Comparison of ENCODE assay signal across 11 cellular contexts in the genomic region with DNA sequence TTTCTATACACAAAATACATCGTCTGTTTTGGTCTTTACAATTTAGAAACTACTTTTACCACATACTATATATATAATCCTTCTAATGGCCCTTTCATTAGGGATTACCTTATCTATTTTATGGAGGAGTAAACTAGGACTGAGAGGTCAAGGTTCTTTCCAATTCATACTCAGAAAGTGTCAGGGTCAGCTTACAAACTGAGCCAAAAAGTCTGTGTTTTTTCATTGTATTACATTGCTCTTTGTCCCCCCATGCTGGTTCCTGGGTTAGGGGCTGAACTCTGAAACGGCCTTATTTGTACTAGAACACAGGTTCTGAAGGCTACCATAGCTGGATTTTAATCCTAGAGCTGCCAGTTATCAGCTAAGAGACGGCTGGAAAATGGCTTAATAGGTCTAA.
"Had no signal": no experiment of that assay in that cellular context is flagged by ENCODE, and none has a peak within 500 bp of the region (broad histone marks: within the 10 kb centered on the region; RNA-seq: fewer than 3 reads in every experiment).

No MANE protein-coding gene starts in this region.

- H3K9me3 Mint-ChIP-seq: GM23338, H9 had no signal

- ATAC-seq: GM23338, HCT116 had no signal

- H3K4me1 Mint-ChIP-seq: GM23338, H9 had no signal

- H3K36me3 ChIP-seq: HAP-1 had no signal

- H3K9ac ChIP-seq: GM23248 had no signal

- H3K4me2 ChIP-seq: GM23338 had no signal

- DNase-seq: GM23248, GOT3, H7, H9, HCEC 1CT, HFFc6 had no signal

- H3K9me3 ChIP-seq: HAP-1 had no signal

- H2AFZ ChIP-seq: GM23248, GM23338 had no signal

- H3K27ac ChIP-seq: GM23248 had no signal

- H3K4me3 ChIP-seq: GM23248, GM23338, HAP-1 had no signal

- FAIRE-seq: H1, H54 had no signal

- H3K4me1 ChIP-seq: HAP-1 had no signal

- H3K27ac Mint-ChIP-seq: GM23338, H9, HFFc6 had no signal

- H3K4me3 Mint-ChIP-seq: GM23338, H9, HFFc6 had no signal
